Comparison of ENCODE assay signal across 8 cellular contexts in the genomic region with DNA sequence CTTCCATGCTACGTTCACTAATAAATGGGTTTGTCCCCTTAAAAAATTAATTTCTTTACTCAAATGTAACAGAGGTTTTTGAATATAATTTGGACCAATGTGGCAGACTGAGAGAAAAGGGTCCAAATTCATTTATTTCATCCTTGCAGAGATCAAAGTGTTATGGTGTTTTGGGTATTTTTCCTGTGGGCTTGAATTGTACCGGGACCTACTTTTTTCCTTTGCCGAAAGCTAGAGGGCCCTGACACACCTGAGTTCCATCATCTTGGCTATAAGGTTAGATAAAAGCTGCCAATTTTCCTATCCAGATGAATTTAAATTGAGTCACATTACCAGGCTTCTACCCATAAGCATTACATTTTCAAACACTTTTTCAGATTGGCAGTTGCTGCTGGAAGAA. TPM values are rescaled to one million over a fixed set of nuclear protein-coding genes. Genes with fewer than 3 reads are reported as not detected.
DNase-seq lines count a peak whose midpoint lies in the region; ATAC-seq, FAIRE-seq and TF ChIP-seq lines count a peak whose summit lies in the region.

No MANE protein-coding gene starts in this region.

- H3K4me1 ChIP-seq in A549 = peaks cover 9% of the 10 kb centered on the region; the same call in 2 of the 3 replicates
- peaks cover 9 to 12% of the 10 kb centered on the region in 2 experiments for H3K4me1 ChIP-seq in HCT116 (ENCODE audit: control insufficient read depth in 1 of 2, insufficient read depth in 2 of 2, low read length in 2 of 2)
- peaks cover 11% of the 10 kb centered on the region for H3K4me1 ChIP-seq in keratinocyte (ENCODE audit: control insufficient read depth, extremely low read depth, insufficient read depth, low read length)

- peaks cover 54% of the 10 kb centered on the region for H3K79me2 ChIP-seq in HCT116 (ENCODE audit: insufficient read depth, low read length)
- peaks cover 8% of the 10 kb centered on the region for H3K79me2 ChIP-seq in keratinocyte (ENCODE audit: control insufficient read depth, insufficient read depth, low read length)

- TF ChIP-seq RAD21 in A549 (conservative IDR thresholded peaks at IDR 0.05 in 1 of 2, IDR thresholded peaks at IDR 0.05 in 1 of 2) (peak; percentile 48 to 52), HCT116 (IDR thresholded peaks at IDR 0.05; ENCODE audit: low read depth) (peak; percentile 39; the same call in 1 of the 2 replicates)

- H3K4me2 ChIP-seq in A549 (peak overlapping the region; percentile 87), HCT116 (ENCODE audit: low read length) (peak overlapping the region; percentile 78), keratinocyte (ENCODE audit: control insufficient read depth, extremely low read depth, insufficient read depth, low read depth, low read length) (peak overlapping the region; percentile 90)

- no peaks in the 10 kb centered on the region for H4K20me1 ChIP-seq in HCT116 (ENCODE audit: insufficient read depth)
- H4K20me1 ChIP-seq in keratinocyte (ENCODE audit: control insufficient read depth, extremely low read depth, insufficient read depth, low read length) = no peaks in the 10 kb centered on the region

- H3K27ac ChIP-seq in A549 (peak overlapping the region; percentile 83 to 91), HCT116 (ENCODE audit: low read depth, low read length) (peak overlapping the region; percentile 70), keratinocyte (ENCODE audit: control insufficient read depth, insufficient read depth, low read length) (peak overlapping the region; percentile 67)

- H3K36me3 Mint-ChIP-seq in activated CD4-positive, alpha-beta memory T cell treated with anti-CD3 and anti-CD28 coated beads for 36 hours = peaks cover 17% of the 10 kb centered on the region

- no peak for ATAC-seq in A549
- no peak for ATAC-seq in HCT116
- no peak for ATAC-seq in HG03354 (IDR thresholded peaks at IDR 0.05; ENCODE audit: poor library complexity, severe bottlenecking, unreplicated experiment)
- no peak for ATAC-seq in HG02938 (IDR thresholded peaks at IDR 0.05; ENCODE audit: unreplicated experiment)

- peak; percentile 20 to 49 for DNase-seq in A549 (ENCODE audit: low read depth in 1 of 2, low spot score in 1 of 2)
- no peak for DNase-seq in HCT116 (ENCODE audit: low read depth, low spot score)
- DNase-seq in activated CD4-positive, alpha-beta memory T cell treated with anti-CD3 and anti-CD28 coated beads for 36 hours = no peak
- no peak for DNase-seq in keratinocyte (ENCODE audit: low read depth, low spot score)
- DNase-seq in NCI-H82 (lab: John Stamatoyannopoulos, UW) = no peak
- DNase-seq in NCI-H446 (lab: John Stamatoyannopoulos, UW) = no peak

- POLR2A ChIA-PET in A549 (lab: Yijun Ruan, JAX) = no interaction called here
- POLR2A ChIA-PET in HCT116 (lab: Charles Lee) = interaction anchor here (1.2 kb wide), 1 partner anchor 9 kb away, joined by 3 read pairs; no protein-coding TSS in a partner anchor
- POLR2A ChIA-PET in activated CD4-positive, alpha-beta memory T cell treated with anti-CD3 and anti-CD28 coated beads for 36 hours (lab: Charles Lee) = no interaction called here

- BruUV-seq in HCT116 (replicated peaks; lab: Mats Ljungman, UMichigan) = TSS peak; percentile 54

- no peaks in the 10 kb centered on the region for H3K27me3 Mint-ChIP-seq in activated CD4-positive, alpha-beta memory T cell treated with anti-CD3 and anti-CD28 coated beads for 36 hours

- CTCF ChIA-PET in A549 (lab: Yijun Ruan, JAX) = interaction anchor here (0.5 to 4.4 kb wide), 13 partner anchors 9 to 893 kb away, joined by 3 to 32 read pairs (median 4); no protein-coding TSS in a partner anchor
- CTCF ChIA-PET in HCT116 (lab: Charles Lee) = interaction anchor here (1.8 kb wide), 1 partner anchor 423 kb away, joined by 8 read pairs; no protein-coding TSS in a partner anchor
- CTCF ChIA-PET in activated CD4-positive, alpha-beta memory T cell treated with anti-CD3 and anti-CD28 coated beads for 36 hours (lab: Charles Lee) = interaction anchor here (1.0 to 1.2 kb wide), 2 partner anchors 126 to 423 kb away, joined by 3 to 4 read pairs; no protein-coding TSS in a partner anchor

- peak overlapping the region; percentile 83 for H3K9ac ChIP-seq in HCT116 (ENCODE audit: low read length)
- H3K9ac ChIP-seq in keratinocyte (ENCODE audit: control insufficient read depth, extremely low read depth, insufficient read depth, low read length) = peak overlapping the region; percentile 79

- H3K36me3 ChIP-seq in HCT116 (ENCODE audit: control insufficient read depth in 1 of 2, insufficient read depth in 2 of 2, low read length in 2 of 2) (peaks cover 32 to 33% of the 10 kb centered on the region in 2 experiments), keratinocyte (ENCODE audit: control insufficient read depth in 2 of 2, extremely low read depth in 1 of 2, insufficient read depth in 2 of 2, low read length in 2 of 2) (peaks cover 0 to 16% of the 10 kb centered on the region in 2 experiments)

- no peaks in the 10 kb centered on the region for H3K27me3 ChIP-seq in HCT116 (ENCODE audit: insufficient read depth, low read length)
- no peaks in the 10 kb centered on the region for H3K27me3 ChIP-seq in keratinocyte (ENCODE audit: control insufficient read depth, extremely low read depth, insufficient read depth, low read length)

- H3K9me1 ChIP-seq in keratinocyte (ENCODE audit: control insufficient read depth, extremely low read depth, insufficient read depth, low read length) = no peaks in the 10 kb centered on the region

- peak overlapping the region; percentile 82 for H3K4me3 ChIP-seq in A549
- H3K4me3 ChIP-seq in HCT116 (replicated peaks in 1 of 2; ENCODE audit: low read depth in 1 of 2, low read length in 2 of 2) = peak overlapping the region; percentile 82 to 85
- peak overlapping the region; percentile 82 to 97 (median 93) for H3K4me3 ChIP-seq in keratinocyte (ENCODE audit: control insufficient read depth in 2 of 3, extremely low read depth in 1 of 3, insufficient read depth in 2 of 3, low read depth in 1 of 3, low read length in 3 of 3)

- dilution Hi-C loops in keratinocyte (cut with MboI; ENCODE audit: extremely low pct_ligation_motif_present, low sequenced_read_pairs) = no loop called here

- no peak for FAIRE-seq in A549 (lab: Jason Lieb, UNC)
- no peak for FAIRE-seq in keratinocyte (lab: Jason Lieb, UNC)

- 5% methylated on average over 3 of the region's 3 CpGs for WGBS in A549 (ENCODE audit: missing lambda C conversion rate)

- intact Hi-C loops in HCT116 (cut with micrococcal nuclease) = no loop called here
- intact Hi-C loops in activated CD4-positive, alpha-beta memory T cell treated with anti-CD3 and anti-CD28 coated beads for 36 hours (cut with micrococcal nuclease) = loop anchor here (2.0 kb wide), 2 partner anchors 119 to 173 kb away; a partner anchor contains a TSS

- peak; percentile 55 for TF ChIP-seq CTCF in A549 (IDR thresholded peaks at IDR 0.05)
- TF ChIP-seq CTCF in HCT116 (IDR thresholded peaks at IDR 0.05 in 2 of 3, conservative IDR thresholded peaks at IDR 0.05 in 1 of 3; ENCODE audit: borderline replicate concordance in 1 of 3, insufficient read depth in 1 of 3, low read depth in 2 of 3, low read length in 2 of 3) = peak; percentile 30 to 36 (median 32); a peak in 3 of 6 replicates
- peak; percentile 18 to 41 (median 36) for TF ChIP-seq CTCF in keratinocyte (optimal IDR thresholded peaks at IDR 0.05 in 1 of 3, IDR thresholded peaks at IDR 0.05 in 1 of 3, conservative IDR thresholded peaks at IDR 0.05 in 1 of 3; ENCODE audit: extremely low read depth in 1 of 3, insufficient read depth in 2 of 3, low read length in 3 of 3)

- H3K4me3 Mint-ChIP-seq in activated CD4-positive, alpha-beta memory T cell treated with anti-CD3 and anti-CD28 coated beads for 36 hours = peak overlapping the region; percentile 92

- TF ChIP-seq POLR2A in A549 (IDR thresholded peaks at IDR 0.05; ENCODE audit: low read length) = no peak
- no peak for TF ChIP-seq POLR2A in HCT116 (IDR thresholded peaks at IDR 0.05; ENCODE audit: borderline replicate concordance, extremely low read depth, insufficient read depth, insufficient read length)

- H3K4me1 Mint-ChIP-seq in activated CD4-positive, alpha-beta memory T cell treated with anti-CD3 and anti-CD28 coated beads for 36 hours (ENCODE audit: low read depth) = peaks cover 8% of the 10 kb centered on the region

- no peaks in the 10 kb centered on the region for H3K9me3 Mint-ChIP-seq in activated CD4-positive, alpha-beta memory T cell treated with anti-CD3 and anti-CD28 coated beads for 36 hours

- H3K9me3 ChIP-seq in A549 (no peaks in the 10 kb centered on the region), HCT116 (ENCODE audit: control insufficient read depth in 1 of 2, insufficient read depth in 1 of 2, low read depth in 1 of 2, low read length in 2 of 2) (no peaks in the 10 kb centered on the region), keratinocyte (ENCODE audit: control insufficient read depth, low read depth, low read length) (no peaks in the 10 kb centered on the region)

- peak overlapping the region; percentile 88 for H3K27ac Mint-ChIP-seq in activated CD4-positive, alpha-beta memory T cell treated with anti-CD3 and anti-CD28 coated beads for 36 hours

- H3K9me2 ChIP-seq in HCT116 (ENCODE audit: insufficient read depth) = no peaks in the 10 kb centered on the region

- RAD21 ChIA-PET in HCT116 (lab: Charles Lee; ENCODE audit: low non-redundant PET in 1 of 2, low total read pairs in 2 of 2, uncharacterized antibody in 2 of 2, unreplicated experiment in 2 of 2) = no interaction called here

- no peak for TF ChIP-seq EP300 in A549 (IDR thresholded peaks at IDR 0.05)

- H2AFZ ChIP-seq in HCT116 (ENCODE audit: low read depth, low read length, poor library complexity, severe bottlenecking) (peak overlapping the region; percentile 29), keratinocyte (ENCODE audit: control insufficient read depth, low read length) (peak overlapping the region; percentile 87)

TF ChIP-seq in HCT116, 20 proteins besides CTCF, POLR2A, EP300 and RAD21 (continues in another document):
- 0 out of 2 replicates have a peak, but pooled peaks have one; percentile 10 for TF ChIP-seq SP1 (IDR thresholded peaks at IDR 0.05; ENCODE audit: low read depth)

RNA-seq across cellular contexts. Expression of a gene that starts 0.9 kb away (rescaled TPM):
- polyA plus RNA-seq in A549 (2011; rRNA removed) (121 and 144 TPM in 2 replicates), A549 (2017; fragmentation: RNase III; extraction: RNeasy Plus Mini Kit Qiagen cat#74134 plus additional on column Dnase treatment) (91.1 to 96.4 TPM (median 94.5 TPM) in 3 replicates), keratinocyte (5.5 to 36.9 TPM (median 32.4 TPM) in 3 replicates)
- 89.5 and 99.6 TPM in 2 replicates for polyA plus RNA-seq in A549 (2012; cell fraction: cytosol; rRNA removed)
- 65.7 and 86.3 TPM in 2 replicates for polyA plus RNA-seq in A549 (2012; cell fraction: nucleus; rRNA removed)
- polyA minus RNA-seq in A549 (2011; rRNA and poly(A)+ RNA removed) = 55.8 and 57.3 TPM in 2 replicates
- total RNA-seq in HCT116 (2021; ENCODE audit: unreplicated experiment) = 88.7 TPM
- 107 and 134 TPM in 2 replicates for polyA plus RNA-seq in HCT116 (2012)
- total RNA-seq in activated CD4-positive, alpha-beta memory T cell treated with anti-CD3 and anti-CD28 coated beads for 36 hours = 10 to 100 TPM; 74.7 to 76.0 TPM
- polyA plus RNA-seq in keratinocyte (2011; ENCODE audit: low read depth) = 3.0 TPM
- 10.3 and 16.5 TPM in 2 replicates for polyA plus RNA-seq in keratinocyte (2011; cell fraction: cytosol; rRNA removed)
- polyA plus RNA-seq in keratinocyte (2011; cell fraction: nucleus; rRNA removed) = 8.7 and 10.4 TPM in 2 replicates
- polyA plus RNA-seq in keratinocyte (2012; ENCODE audit: low replicate concordance) = 1.1 and 24.2 TPM in 2 replicates
- polyA minus RNA-seq in keratinocyte = 2.9 to 24.2 TPM (median 13.4 TPM) in 3 replicates
- 13.8 TPM for polyA minus RNA-seq in keratinocyte (2011; cell fraction: cytosol; rRNA and poly(A)+ RNA removed)
- 3.0 and 6.1 TPM in 2 replicates for polyA minus RNA-seq in keratinocyte (2011; cell fraction: nucleus; rRNA and poly(A)+ RNA removed)

Comparison
In these comparisons a context has a peak if more than half of its experiments do, and no peak if none do; other contexts are left out.
1. DNase-seq: peak in A549 (2 of 2); none in HCT116 (single experiment), activated CD4-positive, alpha-beta memory T cell treated with anti-CD3 and anti-CD28 coated beads for 36 hours (single experiment), keratinocyte (single experiment), NCI-H82 (single experiment) and NCI-H446 (0 of 2).
2. Peak in every context shown above with its lines, with median percentiles within 50 percentile points of each other: H3K27ac ChIP-seq, H3K4me2 ChIP-seq, H3K4me3 ChIP-seq and CTCF ChIP-seq.